1 cellular context compared by ENCODE assay signal in genomic region chr17:76268015-76268749, GRCh38.
A peak's percentile ranks its signal among the peaks of the same experiment; 100 is the strongest.
TF ChIP-seq lines count a peak whose summit lies in the region.

No MANE protein-coding gene starts in this region.

TF ChIP-seq in K562, 482 proteins besides CTCF, POLR2A, EP300 and RAD21 (continued from another document and continues in another):
- TF ChIP-seq ZNF639 (CRISPR knock-in tag; conservative IDR thresholded peaks at IDR 0.05 in 1 of 2, IDR thresholded peaks at IDR 0.05 in 1 of 2) (no peak), MEIS2 (IDR thresholded peaks at IDR 0.05; ENCODE audit: partially characterized antibody) (peak; percentile 27), USF2 (CRISPR knock-in tag; IDR thresholded peaks at IDR 0.05) (no peak), TAF7 (tag; IDR thresholded peaks at IDR 0.05) (no peak), CHD1 (IDR thresholded peaks at IDR 0.05; ENCODE audit: low read length) (peak; percentile 18), ZNF79 (CRISPR knock-in tag; IDR thresholded peaks at IDR 0.05; ENCODE audit: low read depth) (no peak), MED1 (CRISPR knock-in tag; IDR thresholded peaks at IDR 0.05; ENCODE audit: borderline replicate concordance) (no peak), DACH1 (IDR thresholded peaks at IDR 0.05; ENCODE audit: partially characterized antibody) (peak; percentile 33), PHB2 (IDR thresholded peaks at IDR 0.05; ENCODE audit: low read depth) (no peak), HMGN3 (IDR thresholded peaks at IDR 0.05; ENCODE audit: borderline replicate concordance, extremely low read depth, insufficient read length, low read depth, low read length) (no peak), MCM7 (IDR thresholded peaks at IDR 0.05) (no peak), TFAM (CRISPR knock-in tag; conservative IDR thresholded peaks at IDR 0.05) (no peak), E2F3 (CRISPR knock-in tag; IDR thresholded peaks at IDR 0.05) (no peak), BDP1 (IDR thresholded peaks at IDR 0.05; ENCODE audit: insufficient read depth, insufficient read length) (no peak), SMAD4 (CRISPR knock-in tag; conservative IDR thresholded peaks at IDR 0.05) (0 out of 2 replicates have a peak, but pooled peaks have one; percentile 36), CHD2 (IDR thresholded peaks at IDR 0.05; ENCODE audit: low read depth, low read length) (no peak), STAT5B (CRISPR knock-in tag; IDR thresholded peaks at IDR 0.05) (no peak), TARDBP (IDR thresholded peaks at IDR 0.05) (no peak), THAP12 (CRISPR knock-in tag; IDR thresholded peaks at IDR 0.05) (no peak), FOXK1 (CRISPR knock-in tag; IDR thresholded peaks at IDR 0.05; ENCODE audit: borderline replicate concordance) (no peak), ZBED1 (IDR thresholded peaks at IDR 0.05) (no peak), TEAD2 (tag; IDR thresholded peaks at IDR 0.05) (no peak), FOSL1 (tag; conservative IDR thresholded peaks at IDR 0.05) (no peak), ZBTB40 (IDR thresholded peaks at IDR 0.05) (no peak), ZBTB40 (CRISPR knock-in tag; IDR thresholded peaks at IDR 0.05) (no peak), ZNF274 (IDR thresholded peaks at IDR 0.05; ENCODE audit: borderline replicate concordance, low read depth, low read length) (no peak), RB1 (IDR thresholded peaks at IDR 0.05; ENCODE audit: low read depth) (peak; percentile 64; the same call in 1 of the 2 replicates), GABPB2 (CRISPR knock-in tag; conservative IDR thresholded peaks at IDR 0.05) (no peak), HSF4 (CRISPR knock-in tag; IDR thresholded peaks at IDR 0.05; ENCODE audit: borderline replicate concordance) (no peak), SMAD2 (IDR thresholded peaks at IDR 0.05; ENCODE audit: low read depth, low read length) (no peak), TCF7L2 (IDR thresholded peaks at IDR 0.05; ENCODE audit: low read depth, low read length) (no peak), TRIM25 (IDR thresholded peaks at IDR 0.05; ENCODE audit: borderline replicate concordance) (no peak), HDAC3 (IDR thresholded peaks at IDR 0.05; ENCODE audit: borderline replicate concordance, partially characterized antibody) (peak; percentile 10), ZNF77 (CRISPR knock-in tag; IDR thresholded peaks at IDR 0.05) (no peak), GATAD2A (IDR thresholded peaks at IDR 0.05) (no peak), E2F5 (CRISPR knock-in tag; IDR thresholded peaks at IDR 0.05) (no peak), SLC30A9 (CRISPR knock-in tag; IDR thresholded peaks at IDR 0.05) (no peak), HMG20B (CRISPR knock-in tag; IDR thresholded peaks at IDR 0.05) (no peak), ZC3H4 (CRISPR knock-in tag; IDR thresholded peaks at IDR 0.05; ENCODE audit: borderline replicate concordance) (no peak; the same call in 1 of the 2 replicates), FOXJ2 (tag; IDR thresholded peaks at IDR 0.05) (no peak), ZBTB5 (IDR thresholded peaks at IDR 0.05) (no peak), ATF6 (CRISPR knock-in tag; IDR thresholded peaks at IDR 0.05) (no peak), FIP1L1 (IDR thresholded peaks at IDR 0.05; ENCODE audit: low read depth, low read length, poor library complexity, severe bottlenecking) (no peak)
